8 cellular contexts compared by ENCODE assay signal in the genomic region with DNA sequence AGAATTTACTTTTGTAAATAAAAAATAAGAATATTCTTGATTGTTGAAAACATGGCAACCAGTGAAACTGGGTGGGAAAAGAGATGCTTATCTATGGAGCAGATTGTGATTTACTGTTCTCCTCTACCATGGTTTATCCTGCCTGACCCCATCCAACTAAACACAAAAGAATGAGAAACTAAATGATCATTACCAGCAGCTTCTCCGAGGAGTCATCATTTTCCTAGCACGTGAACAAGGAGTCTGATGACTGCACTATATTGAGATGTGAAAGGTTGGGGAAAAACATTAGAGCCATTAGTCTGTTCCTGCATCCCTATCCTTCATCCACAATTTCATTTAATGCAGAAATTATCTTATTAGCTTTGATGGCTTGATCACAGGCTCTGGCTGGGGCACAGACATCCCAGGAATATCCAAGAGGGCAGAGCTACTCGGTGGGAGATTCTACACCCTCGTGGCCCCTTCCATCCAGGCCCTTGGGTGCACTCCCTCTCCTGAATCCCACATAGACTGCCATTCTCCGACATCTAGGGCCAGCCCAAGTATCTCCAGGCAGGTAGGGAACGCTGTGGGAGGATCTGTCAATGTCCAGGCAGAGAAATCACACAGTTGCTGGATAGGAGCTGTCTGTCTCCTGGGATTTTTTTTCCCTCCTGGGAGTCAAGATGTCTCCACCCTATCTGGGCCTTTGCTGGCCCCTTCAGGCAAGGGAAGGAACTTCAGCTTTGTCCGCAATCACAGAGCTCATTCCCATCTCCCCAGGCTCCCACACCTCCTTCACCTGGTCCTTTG. TPM values are rescaled to one million over a fixed set of nuclear protein-coding genes. Genes with fewer than 3 reads are reported as not detected.
DNase-seq lines count a peak whose midpoint lies in the region; ATAC-seq, FAIRE-seq and TF ChIP-seq lines count a peak whose summit lies in the region.

No MANE protein-coding gene starts in this region.

- CTCF ChIA-PET in BJ (lab: Yijun Ruan, JAX) (interaction anchor here (0.7 to 6.2 kb wide), 44 partner anchors 9 to 571 kb away, joined by 3 to 110 read pairs (median 4); a partner anchor contains a TSS), GM12878 (lab: Yijun Ruan, JAX) (interaction anchor here (0.7 to 5.3 kb wide), 21 partner anchors 12 to 432 kb away, joined by 3 to 58 read pairs (median 4); no protein-coding TSS in a partner anchor)

- TF ChIP-seq CTCF in BJ (IDR thresholded peaks at IDR 0.05; ENCODE audit: insufficient read depth, low read depth, low read length) (peak; percentile 91), GM12878 (IDR thresholded peaks at IDR 0.05 in 2 of 3, conservative IDR thresholded peaks at IDR 0.05 in 1 of 3; ENCODE audit: control insufficient read depth in 2 of 3, extremely low read depth in 1 of 3, insufficient read depth in 1 of 3, low read depth in 3 of 3, low read length in 3 of 3) (peak; percentile 81 to 82 (median 81)), tibial nerve (IDR thresholded peaks at IDR 0.05) (peak; percentile 33 to 52 (median 44))

- in situ Hi-C loops in GM12878 (cut with MboI), result loop anchor here (10.0 kb wide), 1 partner anchor 185 kb away; no protein-coding TSS in a partner anchor

- H3K36me3 ChIP-seq in BJ (ENCODE audit: control insufficient read depth, insufficient read depth, low read length) (no peaks in the 10 kb centered on the region), GM12878 (ENCODE audit: control insufficient read depth in 2 of 2, insufficient read depth in 2 of 2, low read length in 1 of 2) (no peaks in the 10 kb centered on the region), tibial nerve (no peaks in the 10 kb centered on the region)

- H3K27ac ChIP-seq in GM12878 (ENCODE audit: control insufficient read depth, insufficient read depth), result no peak overlapping the region
- no peak overlapping the region for H3K27ac ChIP-seq in tibial nerve

- peak; percentile 84 for TF ChIP-seq RAD21 in GM12878 (IDR thresholded peaks at IDR 0.05; ENCODE audit: insufficient read depth, low read depth, low read length)

- POLR2A ChIA-PET in BJ (lab: Charles Lee), result no interaction called here
- POLR2A ChIA-PET in GM12878 (lab: Charles Lee), result interaction anchor here (0.5 kb wide), 1 partner anchor 320 kb away, joined by 3 read pairs; no protein-coding TSS in a partner anchor

- H3K9ac ChIP-seq in GM12878 (ENCODE audit: control insufficient read depth, insufficient read depth, low read length), result no peak overlapping the region

- TF ChIP-seq POLR2A in GM12878 (IDR thresholded peaks at IDR 0.05; ENCODE audit: low read depth, low read length) (no peak), tibial nerve (IDR thresholded peaks at IDR 0.05) (no peak)

- no peak overlapping the region for H3K4me2 ChIP-seq in GM12878 (ENCODE audit: control insufficient read depth, insufficient read depth)

- 23% methylated on average over 7 of the region's 7 CpGs for WGBS in GM12878 (ENCODE audit: insufficient coverage, insufficient replicate concordance, low lambda C conversion rate, missing lambda C conversion rate)
- 58 to 62% methylated on average over 7 of the region's 7 CpGs for WGBS in tibial nerve, 2 donors

- intact Hi-C loops in GM12878 (cut with micrococcal nuclease; ENCODE audit: unreplicated experiment), result loop anchor here (1.0 kb wide), 2 partner anchors 183 to 321 kb away; no protein-coding TSS in a partner anchor

- no peak for TF ChIP-seq EP300 in GM12878 (IDR thresholded peaks at IDR 0.05; ENCODE audit: borderline replicate concordance in 1 of 2, control insufficient read depth in 1 of 2, low read depth in 2 of 2, low read length in 2 of 2)
- no peak for TF ChIP-seq EP300 in tibial nerve (IDR thresholded peaks at IDR 0.05)

- no peaks in the 10 kb centered on the region for H4K20me1 ChIP-seq in GM12878 (ENCODE audit: control insufficient read depth, insufficient read depth)

- DNase-seq in BJ (ENCODE audit: low read depth) (no peak), NCI-H226 (peak; percentile 47), GM12878 (ENCODE audit: low read depth, low spot score) (no peak), kidney tubule cell (ENCODE audit: low spot score) (peak; percentile 64), tibial nerve (ENCODE audit: low spot score in 2 of 2) (peak in 1 of 2 donors; percentile 12), T-helper 1 cell (no peak)

- H3K9me3 ChIP-seq in GM12878 (replicated peaks; ENCODE audit: control insufficient read depth, insufficient read depth, low read length) (no peaks in the 10 kb centered on the region), tibial nerve (no peaks in the 10 kb centered on the region)

- SMC1A ChIA-PET in GM12878 (lab: Charles Lee; ENCODE audit: uncharacterized antibody, unreplicated experiment), result interaction anchor here (0.6 to 3.3 kb wide), 11 partner anchors 17 to 432 kb away, joined by 3 to 23 read pairs (median 4); no protein-coding TSS in a partner anchor

- BruUV-seq in GM12878 (replicated peaks; lab: Mats Ljungman, UMichigan), result no TSS peak

- RAD21 ChIA-PET in GM12878 (lab: Charles Lee; ENCODE audit: unreplicated experiment), result interaction anchor here (0.8 to 2.4 kb wide), 8 partner anchors 20 to 342 kb away, joined by 3 to 43 read pairs (median 4); no protein-coding TSS in a partner anchor

- ATAC-seq in GM18907 (IDR thresholded peaks at IDR 0.05; ENCODE audit: unreplicated experiment), result peak; percentile 53
- ATAC-seq in GM12878, result peak; percentile 84
- ATAC-seq in GM21717 (IDR thresholded peaks at IDR 0.05; ENCODE audit: unreplicated experiment), result no peak

- no peaks in the 10 kb centered on the region for H3K4me1 ChIP-seq in GM12878 (ENCODE audit: control insufficient read depth, insufficient read depth, low read length)
- H3K4me1 ChIP-seq in tibial nerve, result no peaks in the 10 kb centered on the region

- no peak overlapping the region for H2AFZ ChIP-seq in GM12878 (ENCODE audit: control insufficient read depth, low read depth, low read length)

- H3K27me3 ChIP-seq in BJ (ENCODE audit: control insufficient read depth, insufficient read depth, low read length) (no peaks in the 10 kb centered on the region), GM12878 (replicated peaks in 1 of 2; ENCODE audit: control insufficient read depth in 2 of 2, insufficient read depth in 2 of 2, low read length in 1 of 2) (peaks cover 0 to 2% of the 10 kb centered on the region in 2 experiments; a peak in 2 of 4 replicates), tibial nerve (no peaks in the 10 kb centered on the region)

- H3K79me2 ChIP-seq in GM12878 (ENCODE audit: control insufficient read depth, insufficient read depth, low read length), result no peaks in the 10 kb centered on the region

- H3K4me3 ChIP-seq in BJ (ENCODE audit: low read depth, low read length) (no peak overlapping the region), GM12878 (no peak overlapping the region), tibial nerve (no peak overlapping the region)

- FAIRE-seq in GM12878 (lab: Jason Lieb, UNC), result no peak

TF ChIP-seq in GM12878, 131 proteins besides CTCF, POLR2A, EP300 and RAD21:
- TF ChIP-seq JUNB (IDR thresholded peaks at IDR 0.05), result no peak
- peak; percentile 71 for TF ChIP-seq SMC3 (IDR thresholded peaks at IDR 0.05; ENCODE audit: borderline replicate concordance, low read length)
- 0 out of 2 replicates have a peak, but pooled peaks have one; percentile 29 for TF ChIP-seq IKZF1 (conservative IDR thresholded peaks at IDR 0.05)
- no peak for TF ChIP-seq MYC (IDR thresholded peaks at IDR 0.05; ENCODE audit: insufficient read depth, insufficient read length, insufficient replicate concordance, low read length, severe bottlenecking)
- peak in 1 of 2 experiments; percentile 25; a peak in 1 of 4 replicates for TF ChIP-seq IKZF2 (IDR thresholded peaks at IDR 0.05)
- peak; percentile 61 for TF ChIP-seq YY1 (IDR thresholded peaks at IDR 0.05; ENCODE audit: low read depth, low read length)
- peak; percentile 76 for TF ChIP-seq MEF2B (IDR thresholded peaks at IDR 0.05; ENCODE audit: partially characterized antibody, poor library complexity, severe bottlenecking)

RNA-seq across cellular contexts. Expression of a gene that starts 43.3 kb away (rescaled TPM):
- 24.3 and 24.7 TPM in 2 replicates for polyA plus RNA-seq in BJ (2011; rRNA removed)
- 4.2 and 5.2 TPM in 2 replicates for polyA minus RNA-seq in BJ (2011; rRNA and poly(A)+ RNA removed)
- 8.8 and 9.4 TPM in 2 replicates for total RNA-seq in GM12878 (2013; cell fraction: nucleolus; rRNA removed)
- 35.7 and 38.1 TPM in 2 replicates for total RNA-seq in GM12878 (2014; rRNA removed)
- total RNA-seq in GM12878 (2014; rRNA removed; fragmentation: Illumina TruSeq; extraction: Trizol), result 18.2 and 19.7 TPM in 2 replicates
- total RNA-seq in GM12878 (2021), result 24.3 TPM in 2 replicates
- 16.7 TPM for polyA plus RNA-seq in GM12878 (2011; ENCODE audit: low read depth)
- polyA plus RNA-seq in GM12878 (2011; rRNA removed), result 10.1 and 12.2 TPM in 2 replicates
- 20.8 and 21.3 TPM in 2 replicates for polyA plus RNA-seq in GM12878 (2011; cell fraction: cytosol; rRNA removed)
- polyA plus RNA-seq in GM12878 (2011; cell fraction: nucleus; rRNA removed), result 12.5 and 15.2 TPM in 2 replicates
- 22.2 and 24.0 TPM in 2 replicates for polyA plus RNA-seq in GM12878 (2012)
- polyA plus RNA-seq in GM12878 (2014; fragmentation: Illumina TruSeq; extraction: Trizol), result 16.6 and 20.1 TPM in 2 replicates
- 1 to 10 TPM; 2.4 to 8.2 TPM for polyA plus RNA-seq in GM12878 (2014; fragmentation: Nextera tagmentation; extraction: Ambion mirVana)
- 31.6 and 36.0 TPM in 2 replicates for polyA plus RNA-seq in GM12878 (2014; rRNA removed)
- polyA plus RNA-seq in GM12878 (2016; fragmentation: Nextera tagmentation; extraction: Ambion mirVana), result 10 to 100 TPM; 32.9 to 33.4 TPM
- 6.7 and 7.4 TPM in 2 replicates for polyA minus RNA-seq in GM12878 (2011; rRNA and poly(A)+ RNA removed)
- polyA minus RNA-seq in GM12878 (2011; cell fraction: cytosol; rRNA and poly(A)+ RNA removed), result 3.7 and 5.0 TPM in 2 replicates
- polyA minus RNA-seq in GM12878 (2011; cell fraction: nucleus; rRNA and poly(A)+ RNA removed), result 4.2 and 5.1 TPM in 2 replicates
- 10 to 100 TPM; 28.8 to 61.5 (median 49.8) TPM for total RNA-seq in tibial nerve

Comparison
In these comparisons a context has a peak if more than half of its experiments do, and no peak if none do; other contexts are left out.
1. DNase-seq: peak in NCI-H226 (single experiment) and kidney tubule cell (single experiment); none in BJ (single experiment), GM12878 (single experiment) and T-helper 1 cell (0 of 5).
2. Peak in every context shown above with its lines, with median percentiles within 50 percentile points of each other: CTCF ChIP-seq.